8 cellular contexts compared by ENCODE assay signal in genomic region chr20:63102720-63103375, GRCh38.
A peak's percentile ranks its signal among the peaks of the same experiment; 100 is the strongest.
DNase-seq lines count a peak whose midpoint lies in the region; ATAC-seq, FAIRE-seq and TF ChIP-seq lines count a peak whose summit lies in the region.

No MANE protein-coding gene starts in this region.

- peaks cover 7% of the 10 kb centered on the region for H3K27me3 Mint-ChIP-seq in CD4-positive, alpha-beta T cell
- H3K27me3 Mint-ChIP-seq in endothelial cell (ENCODE audit: unreplicated experiment): peaks cover 4% of the 10 kb centered on the region

- no peak for FAIRE-seq in RCC 7860 (lab: Jason Lieb, UNC)

- H3K4me1 Mint-ChIP-seq in CD4-positive, alpha-beta T cell (ENCODE audit: low read depth): peaks cover 12% of the 10 kb centered on the region
- H3K4me1 Mint-ChIP-seq in endothelial cell (ENCODE audit: unreplicated experiment): no peaks in the 10 kb centered on the region

- H3K4me1 ChIP-seq in gastroesophageal sphincter (peaks cover 0 to 35% (median 6%) of the 10 kb centered on the region in 3 donors), trophoblast cell (ENCODE audit: control insufficient read depth in 1 of 2, insufficient read depth in 2 of 2, low read length in 2 of 2) (peaks cover 0 to 3% of the 10 kb centered on the region in 2 experiments), tibial artery (peaks cover 0 to 26% (median 16%) of the 10 kb centered on the region in 4 donors)

- POLR2A ChIA-PET in CD4-positive, alpha-beta T cell (lab: Charles Lee): interaction anchor here (0.5 to 1.5 kb wide), 6 partner anchors 113 to 1153 kb away, joined by 3 to 4 read pairs (median 4); partner anchors contain the start of genes ARFGAP1, PCMTD2 and YTHDF1

- H2AFZ ChIP-seq in trophoblast cell (ENCODE audit: insufficient read depth, low read length, poor library complexity): no peak overlapping the region

- H3K9ac ChIP-seq in trophoblast cell (ENCODE audit: low read length): no peak overlapping the region

- no peak overlapping the region for H3K14ac ChIP-seq in trophoblast cell (ENCODE audit: low read length)

- ATAC-seq in CD4-positive, alpha-beta T cell (ENCODE audit: poor library complexity): peak; percentile 54
- peak; percentile 60 for ATAC-seq in gastroesophageal sphincter

- H2AK5ac ChIP-seq in trophoblast cell (ENCODE audit: low read length): no peak overlapping the region

- no peak overlapping the region for H3K27ac ChIP-seq in CD4-positive, alpha-beta T cell (ENCODE audit: low read depth, low read length)
- peak overlapping the region in 3 of 4 donors; percentile 80 to 83 (median 80) for H3K27ac ChIP-seq in gastroesophageal sphincter
- no peak overlapping the region for H3K27ac ChIP-seq in trophoblast cell (ENCODE audit: low read depth, low read length)
- no peak overlapping the region for H3K27ac ChIP-seq in tibial artery

- no peak overlapping the region for H4K8ac ChIP-seq in trophoblast cell (ENCODE audit: low read depth, low read length)

- no peak for TF ChIP-seq POLR2A in gastroesophageal sphincter (IDR thresholded peaks at IDR 0.05)

- H3K4ac ChIP-seq in trophoblast cell (ENCODE audit: low read depth, low read length): no peak overlapping the region

- peaks cover 5% of the 10 kb centered on the region for H3K9me3 ChIP-seq in CD4-positive, alpha-beta T cell (ENCODE audit: control insufficient read depth, low read length)
- peaks cover 0 to 3% (median 0%) of the 10 kb centered on the region in 3 donors for H3K9me3 ChIP-seq in gastroesophageal sphincter
- H3K9me3 ChIP-seq in trophoblast cell (ENCODE audit: insufficient read depth, low read depth, low read length): peaks cover 24% of the 10 kb centered on the region
- H3K9me3 ChIP-seq in tibial artery: peaks cover 0 to 1% (median 0%) of the 10 kb centered on the region in 3 donors

- H3K36me3 Mint-ChIP-seq in CD4-positive, alpha-beta T cell (ENCODE audit: low read depth): peaks cover 9% of the 10 kb centered on the region
- no peaks in the 10 kb centered on the region for H3K36me3 Mint-ChIP-seq in endothelial cell (ENCODE audit: low read depth, unreplicated experiment)

- H2BK12ac ChIP-seq in trophoblast cell (ENCODE audit: low read length): no peak overlapping the region

- no peak overlapping the region for H2BK5ac ChIP-seq in trophoblast cell (ENCODE audit: low read depth, low read length, poor library complexity)

- intact Hi-C loops in CD4-positive, alpha-beta T cell (cut with DNase I, micrococcal nuclease): loop anchor here in 1 of 2 experiments (10.0 kb wide), 1 partner anchor 72 kb away; no protein-coding TSS in a partner anchor
- intact Hi-C loops in tibial artery (cut with DNase I; ENCODE audit: low total_unique reads): no loop called here

- no peak overlapping the region for H2BK120ac ChIP-seq in trophoblast cell (ENCODE audit: insufficient read depth, low read length, poor library complexity)

- no peak overlapping the region for H4K91ac ChIP-seq in trophoblast cell (ENCODE audit: low read depth, low read length)

- H3K27me3 ChIP-seq in CD4-positive, alpha-beta T cell (ENCODE audit: control insufficient read depth, insufficient read depth, low read length): no peaks in the 10 kb centered on the region
- H3K27me3 ChIP-seq in gastroesophageal sphincter (peaks cover 34% of the 10 kb centered on the region), trophoblast cell (ENCODE audit: insufficient read depth, low read length) (peaks cover 21% of the 10 kb centered on the region), tibial artery (peaks cover 0 to 32% of the 10 kb centered on the region in 2 donors)

- peaks cover 3% of the 10 kb centered on the region for H3K9me3 Mint-ChIP-seq in CD4-positive, alpha-beta T cell
- H3K9me3 Mint-ChIP-seq in endothelial cell (ENCODE audit: unreplicated experiment): no peaks in the 10 kb centered on the region

- peak overlapping the region; percentile 69 for H3K4me2 ChIP-seq in trophoblast cell (ENCODE audit: low read length)

- no peak for TF ChIP-seq CTCF in CD4-positive, alpha-beta T cell (IDR thresholded peaks at IDR 0.05)
- TF ChIP-seq CTCF in gastroesophageal sphincter (IDR thresholded peaks at IDR 0.05) (no peak), tibial artery (IDR thresholded peaks at IDR 0.05) (no peak), endothelial cell (IDR thresholded peaks at IDR 0.05; ENCODE audit: unreplicated experiment) (no peak)

- H3K79me2 ChIP-seq in trophoblast cell (ENCODE audit: control insufficient read depth, insufficient read depth, low read length, poor library complexity): no peaks in the 10 kb centered on the region

- peak overlapping the region; percentile 90 for H3K4me3 Mint-ChIP-seq in CD4-positive, alpha-beta T cell
- no peak overlapping the region for H3K4me3 Mint-ChIP-seq in endothelial cell (ENCODE audit: unreplicated experiment)

- TF ChIP-seq EP300 in gastroesophageal sphincter (IDR thresholded peaks at IDR 0.05): no peak

- H3K18ac ChIP-seq in trophoblast cell (ENCODE audit: low read length): no peak overlapping the region

- CTCF ChIA-PET in CD4-positive, alpha-beta T cell (lab: Charles Lee): no interaction called here

- H3K36me3 ChIP-seq in gastroesophageal sphincter (no peaks in the 10 kb centered on the region), trophoblast cell (ENCODE audit: control insufficient read depth in 1 of 2, insufficient read depth in 2 of 2, low read length in 2 of 2) (no peaks in the 10 kb centered on the region), tibial artery (no peaks in the 10 kb centered on the region)

- peak overlapping the region; percentile 57 to 74 for H3K4me3 ChIP-seq in gastroesophageal sphincter
- no peak overlapping the region for H3K4me3 ChIP-seq in trophoblast cell (ENCODE audit: low read depth, low read length)
- H3K4me3 ChIP-seq in tibial artery: peak overlapping the region; percentile 55 to 73

- H4K12ac ChIP-seq in trophoblast cell (ENCODE audit: low read depth, low read length): no peak overlapping the region

- peak; percentile 40 to 75 (median 62) for DNase-seq in CD4-positive, alpha-beta T cell
- DNase-seq in LHCN-M2 (ENCODE audit: low read depth) (peak; percentile 7), trophoblast cell (no peak), tibial artery (peak in 1 of 2 donors; percentile 56), endothelial cell (ENCODE audit: low spot score) (no peak), RCC 7860 (ENCODE audit: low spot score) (no peak)
- DNase-seq in activated T-cell treated with anti-CD3 and anti-CD28 coated beads, Interleukin-2, amount 50 U/mL, for 1 hour: peak; percentile 68

- peak overlapping the region; percentile 97 for H3K27ac Mint-ChIP-seq in CD4-positive, alpha-beta T cell
- H3K27ac Mint-ChIP-seq in endothelial cell (ENCODE audit: unreplicated experiment): no peak overlapping the region

- H3K23ac ChIP-seq in trophoblast cell (ENCODE audit: low read length): no peak overlapping the region

- no peaks in the 10 kb centered on the region for H3K79me1 ChIP-seq in trophoblast cell (ENCODE audit: low read length)

- no CpG with 5 or more reads among the region's 56 CpGs for WGBS in gastroesophageal sphincter (ENCODE audit: low coverage in 1 of 2), 2 donors
- no CpG with 5 or more reads among the region's 56 CpGs for WGBS in trophoblast cell (ENCODE audit: extremely low coverage, insufficient coverage, insufficient read length)

Comparison
In these comparisons a context has a peak if more than half of its experiments do, and no peak if none do; other contexts are left out.
1. DNase-seq: peak in CD4-positive, alpha-beta T cell (10 of 10), LHCN-M2 (single experiment) and activated T-cell treated with anti-CD3 and anti-CD28 coated beads, Interleukin-2, amount 50 U/mL, for 1 hour (single experiment); none in trophoblast cell (0 of 2), endothelial cell (single experiment) and RCC 7860 (single experiment).
2. H3K27ac ChIP-seq: peak in gastroesophageal sphincter (3 of 4); none in CD4-positive, alpha-beta T cell (single experiment), trophoblast cell (single experiment) and tibial artery (0 of 2).